In genomic region chr20:53212018-53212417, GRCh38 we compare ENCODE assay signal across 9 cellular contexts.
"Had no signal": no experiment of that assay in that cellular context is flagged by ENCODE, and none has a peak within 500 bp of the region (broad histone marks: within the 10 kb centered on the region; RNA-seq: fewer than 3 reads in every experiment).

No MANE protein-coding gene starts in this region.

- H3K4me3 ChIP-seq: HAP-1 had no signal

- H3K27ac Mint-ChIP-seq: HFFc6 had no signal

- H3K36me3 ChIP-seq: HAP-1 had no signal

- FAIRE-seq: HTR-8/SVneo had no signal

- H3K9ac ChIP-seq: KMS-11 had no signal

- H3K4me2 ChIP-seq: KMS-11 had no signal

- H3K27ac ChIP-seq: KMS-11 had no signal

- H3K4me1 ChIP-seq: HAP-1 had no signal

- H3K4me3 Mint-ChIP-seq: HFFc6 had no signal

- H3K9me3 ChIP-seq: HAP-1 had no signal

- ATAC-seq: HCT116 had no signal

- DNase-seq: GOT3, H7, HFFc6, Karpas-422, KBM-7 had no signal
